2 cellular contexts compared by ENCODE assay signal in the genomic region with DNA sequence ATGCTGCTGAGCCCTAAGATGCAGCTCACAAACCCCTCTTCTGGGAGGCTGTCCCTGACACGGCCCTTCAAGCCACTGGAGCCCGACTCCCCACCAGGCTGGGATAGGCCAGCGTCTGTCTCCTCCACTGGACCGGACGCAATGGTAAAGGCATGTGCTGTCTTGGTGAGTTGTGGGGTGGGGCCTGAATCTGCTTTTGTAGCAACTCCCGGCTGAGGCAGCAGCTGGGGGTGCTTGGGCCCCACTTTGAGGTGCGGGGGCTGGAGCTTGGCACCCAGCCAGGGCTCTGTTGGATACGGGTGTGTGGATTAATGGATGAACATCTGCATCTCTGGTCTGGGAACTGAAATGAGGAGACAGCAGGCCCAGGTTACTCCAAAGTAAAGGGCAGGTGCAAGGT.
TF ChIP-seq lines count a peak whose summit lies in the region.

No MANE protein-coding gene starts in this region.

TF ChIP-seq in IMR-90, 13 proteins besides CTCF, POLR2A, EP300 and RAD21:
- TF ChIP-seq CHD1 (IDR thresholded peaks at IDR 0.05; ENCODE audit: low read depth, low read length) (no peak), RFX5 (IDR thresholded peaks at IDR 0.05; ENCODE audit: low read depth, low read length) (no peak), CEBPB (IDR thresholded peaks at IDR 0.05; ENCODE audit: low read depth, low read length) (no peak), NFE2L2 (IDR thresholded peaks at IDR 0.05; ENCODE audit: low read depth, low read length) (no peak), SMC3 (IDR thresholded peaks at IDR 0.05; ENCODE audit: low read depth, low read length) (no peak), BHLHE40 (IDR thresholded peaks at IDR 0.05; ENCODE audit: low read depth, low read length) (no peak), RCOR1 (IDR thresholded peaks at IDR 0.05; ENCODE audit: insufficient replicate concordance, low read length) (no peak), MAFK (IDR thresholded peaks at IDR 0.05; ENCODE audit: low read depth, low read length) (no peak), FOS (IDR thresholded peaks at IDR 0.05; ENCODE audit: low read depth, low read length) (no peak), MXI1 (IDR thresholded peaks at IDR 0.05; ENCODE audit: borderline replicate concordance, low read depth, low read length) (no peak), MAZ (IDR thresholded peaks at IDR 0.05; ENCODE audit: borderline replicate concordance, low read depth, low read length) (no peak)
- TF ChIP-seq, protein P1, sequence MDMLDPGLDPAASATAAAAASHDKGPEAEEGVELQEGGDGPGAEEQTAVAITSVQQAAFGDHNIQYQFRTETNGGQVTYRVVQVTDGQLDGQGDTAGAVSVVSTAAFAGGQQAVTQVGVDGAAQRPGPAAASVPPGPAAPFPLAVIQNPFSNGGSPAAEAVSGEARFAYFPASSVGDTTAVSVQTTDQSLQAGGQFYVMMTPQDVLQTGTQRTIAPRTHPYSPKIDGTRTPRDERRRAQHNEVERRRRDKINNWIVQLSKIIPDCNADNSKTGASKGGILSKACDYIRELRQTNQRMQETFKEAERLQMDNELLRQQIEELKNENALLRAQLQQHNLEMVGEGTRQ (IDR thresholded peaks at IDR 0.05; ENCODE audit: low read depth, low read length), result no peak
- TF ChIP-seq, protein P2, sequence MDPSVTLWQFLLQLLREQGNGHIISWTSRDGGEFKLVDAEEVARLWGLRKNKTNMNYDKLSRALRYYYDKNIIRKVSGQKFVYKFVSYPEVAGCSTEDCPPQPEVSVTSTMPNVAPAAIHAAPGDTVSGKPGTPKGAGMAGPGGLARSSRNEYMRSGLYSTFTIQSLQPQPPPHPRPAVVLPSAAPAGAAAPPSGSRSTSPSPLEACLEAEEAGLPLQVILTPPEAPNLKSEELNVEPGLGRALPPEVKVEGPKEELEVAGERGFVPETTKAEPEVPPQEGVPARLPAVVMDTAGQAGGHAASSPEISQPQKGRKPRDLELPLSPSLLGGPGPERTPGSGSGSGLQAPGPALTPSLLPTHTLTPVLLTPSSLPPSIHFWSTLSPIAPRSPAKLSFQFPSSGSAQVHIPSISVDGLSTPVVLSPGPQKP (IDR thresholded peaks at IDR 0.05; ENCODE audit: borderline replicate concordance, low read depth, low read length), result no peak

TF ChIP-seq in GM12878, 131 proteins besides CTCF, POLR2A, EP300 and RAD21:
- TF ChIP-seq POU2F2 (IDR thresholded peaks at IDR 0.05; ENCODE audit: borderline replicate concordance, low read depth, low read length) (no peak), JUNB (IDR thresholded peaks at IDR 0.05) (no peak), WRNIP1 (IDR thresholded peaks at IDR 0.05; ENCODE audit: borderline replicate concordance, low read depth, low read length) (no peak), HDAC2 (IDR thresholded peaks at IDR 0.05) (no peak), FOXM1 (IDR thresholded peaks at IDR 0.05; ENCODE audit: low read depth, low read length) (no peak), SMAD5 (IDR thresholded peaks at IDR 0.05; ENCODE audit: low read depth) (no peak), KLF5 (IDR thresholded peaks at IDR 0.05; ENCODE audit: partially characterized antibody) (no peak), CREB1 (IDR thresholded peaks at IDR 0.05; ENCODE audit: low read depth) (no peak), MEF2A (IDR thresholded peaks at IDR 0.05; ENCODE audit: insufficient read depth, low read depth, low read length) (no peak)
- TF ChIP-seq, protein P3, sequence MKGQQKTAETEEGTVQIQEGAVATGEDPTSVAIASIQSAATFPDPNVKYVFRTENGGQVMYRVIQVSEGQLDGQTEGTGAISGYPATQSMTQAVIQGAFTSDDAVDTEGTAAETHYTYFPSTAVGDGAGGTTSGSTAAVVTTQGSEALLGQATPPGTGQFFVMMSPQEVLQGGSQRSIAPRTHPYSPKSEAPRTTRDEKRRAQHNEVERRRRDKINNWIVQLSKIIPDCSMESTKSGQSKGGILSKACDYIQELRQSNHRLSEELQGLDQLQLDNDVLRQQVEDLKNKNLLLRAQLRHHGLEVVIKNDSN (IDR thresholded peaks at IDR 0.05; ENCODE audit: borderline replicate concordance, extremely low read length, insufficient read depth, low read depth, low read length), result no peak
- TF ChIP-seq, protein P4, sequence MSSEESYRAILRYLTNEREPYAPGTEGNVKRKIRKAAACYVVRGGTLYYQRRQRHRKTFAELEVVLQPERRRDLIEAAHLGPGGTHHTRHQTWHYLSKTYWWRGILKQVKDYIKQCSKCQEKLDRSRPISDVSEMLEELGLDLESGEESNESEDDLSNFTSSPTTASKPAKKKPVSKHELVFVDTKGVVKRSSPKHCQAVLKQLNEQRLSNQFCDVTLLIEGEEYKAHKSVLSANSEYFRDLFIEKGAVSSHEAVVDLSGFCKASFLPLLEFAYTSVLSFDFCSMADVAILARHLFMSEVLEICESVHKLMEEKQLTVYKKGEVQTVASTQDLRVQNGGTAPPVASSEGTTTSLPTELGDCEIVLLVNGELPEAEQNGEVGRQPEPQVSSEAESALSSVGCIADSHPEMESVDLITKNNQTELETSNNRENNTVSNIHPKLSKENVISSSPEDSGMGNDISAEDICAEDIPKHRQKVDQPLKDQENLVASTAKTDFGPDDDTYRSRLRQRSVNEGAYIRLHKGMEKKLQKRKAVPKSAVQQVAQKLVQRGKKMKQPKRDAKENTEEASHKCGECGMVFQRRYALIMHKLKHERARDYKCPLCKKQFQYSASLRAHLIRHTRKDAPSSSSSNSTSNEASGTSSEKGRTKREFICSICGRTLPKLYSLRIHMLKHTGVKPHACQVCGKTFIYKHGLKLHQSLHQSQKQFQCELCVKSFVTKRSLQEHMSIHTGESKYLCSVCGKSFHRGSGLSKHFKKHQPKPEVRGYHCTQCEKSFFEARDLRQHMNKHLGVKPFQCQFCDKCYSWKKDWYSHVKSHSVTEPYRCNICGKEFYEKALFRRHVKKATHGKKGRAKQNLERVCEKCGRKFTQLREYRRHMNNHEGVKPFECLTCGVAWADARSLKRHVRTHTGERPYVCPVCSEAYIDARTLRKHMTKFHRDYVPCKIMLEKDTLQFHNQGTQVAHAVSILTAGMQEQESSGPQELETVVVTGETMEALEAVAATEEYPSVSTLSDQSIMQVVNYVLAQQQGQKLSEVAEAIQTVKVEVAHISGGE (CRISPR knock-in tag; IDR thresholded peaks at IDR 0.05), result no peak
- TF ChIP-seq, protein P5, sequence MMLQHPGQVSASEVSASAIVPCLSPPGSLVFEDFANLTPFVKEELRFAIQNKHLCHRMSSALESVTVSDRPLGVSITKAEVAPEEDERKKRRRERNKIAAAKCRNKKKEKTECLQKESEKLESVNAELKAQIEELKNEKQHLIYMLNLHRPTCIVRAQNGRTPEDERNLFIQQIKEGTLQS (IDR thresholded peaks at IDR 0.05; ENCODE audit: borderline replicate concordance, extremely low read depth, low read depth, low read length), result no peak
